In the genomic region with DNA sequence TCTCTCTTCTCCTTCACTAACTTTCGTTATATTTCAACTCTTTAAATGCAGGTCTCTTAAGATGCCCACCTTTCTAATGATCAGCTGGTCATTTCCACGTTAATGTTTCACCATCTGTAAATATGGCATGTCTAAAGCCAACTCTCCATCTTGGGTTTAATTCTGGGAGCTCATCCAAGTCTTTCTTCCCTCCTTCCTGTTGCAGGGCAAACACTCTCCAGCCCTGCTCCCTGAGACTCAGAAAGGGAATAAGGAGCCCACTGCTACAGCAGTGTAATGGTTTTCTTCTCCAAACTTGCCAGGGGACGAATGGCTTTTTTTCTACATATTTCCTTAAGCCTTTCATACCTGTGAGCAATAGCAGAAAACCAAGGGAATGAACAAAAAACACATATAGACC, we compare ENCODE assay signal across 22 cellular contexts.
"Had no signal": no experiment of that assay in that cellular context is flagged by ENCODE, and none has a peak within 500 bp of the region (broad histone marks: within the 10 kb centered on the region; RNA-seq: fewer than 3 reads in every experiment).

No MANE protein-coding gene starts in this region.

- H3K27ac ChIP-seq: coronary artery, esophagus muscularis mucosa, foreskin keratinocyte, gastroesophageal sphincter, heart left ventricle, hepatocyte had no signal

- H3K4me1 ChIP-seq: esophagus muscularis mucosa, foreskin keratinocyte, gastroesophageal sphincter, heart left ventricle had no signal

- H3K36me3 ChIP-seq: esophagus muscularis mucosa, gastroesophageal sphincter, heart left ventricle had no signal

- H3K27me3 ChIP-seq: foreskin keratinocyte had no signal

- H3K4me3 ChIP-seq: coronary artery, esophagus muscularis mucosa, gastroesophageal sphincter, heart left ventricle, hepatocyte, lung had no signal

- ATAC-seq: foreskin keratinocyte, gastroesophageal sphincter, heart left ventricle, left colon, left lobe of liver, left ventricle myocardium superior had no signal

- DNase-seq: dermis blood vessel endothelial cell; dorsolateral prefrontal cortex; effector CD4-positive, alpha-beta T cell; effector memory CD4-positive, alpha-beta T cell; foreskin keratinocyte; heart left ventricle; hypothalamus; immature natural killer cell; islet precursor cell; kidney; kidney glomerular epithelial cell; left colon; left ventricle myocardium superior; mammary epithelial cell; mesendoderm; midbrain had no signal
